Comparison of ENCODE assay signal across 13 cellular contexts in genomic region chr3:98778383-98778782, GRCh38. TPM values are rescaled to one million over a fixed set of nuclear protein-coding genes. Genes with fewer than 3 reads are reported as not detected.
DNase-seq lines count a peak whose midpoint lies in the region; ATAC-seq, FAIRE-seq and TF ChIP-seq lines count a peak whose summit lies in the region.
"Had no signal": no experiment of that assay in that cellular context is flagged by ENCODE, and none has a peak within 500 bp of the region (broad histone marks: within the 10 kb centered on the region; RNA-seq: fewer than 3 reads in every experiment).

No MANE protein-coding gene starts in this region.

- no peaks in the 10 kb centered on the region for H3K9me1 ChIP-seq in keratinocyte (ENCODE audit: control insufficient read depth, extremely low read depth, insufficient read depth, low read length)

- H3K79me2 ChIP-seq in keratinocyte (ENCODE audit: control insufficient read depth, insufficient read depth, low read length): no peaks in the 10 kb centered on the region

- FAIRE-seq in keratinocyte (lab: Jason Lieb, UNC): no peak

- WGBS in heart left ventricle, 4 donors: 79 to 88% (median 82%) methylated on average over 5 of the region's 5 CpGs

- dilution Hi-C loops in keratinocyte (cut with MboI; ENCODE audit: extremely low pct_ligation_motif_present, low sequenced_read_pairs): loop anchor here (25.0 kb wide), 1 partner anchor 166 kb away; no protein-coding TSS in a partner anchor

- intact Hi-C loops in heart left ventricle (cut with DNase I) (loop anchor here in 3 of 10 donors (5.0 kb wide), 1 partner anchor 46 kb away; no protein-coding TSS in a partner anchor), Right ventricle myocardium inferior (cut with DNase I) (no loop called here), vagina (cut with DNase I) (no loop called here)

- H3K9me3 ChIP-seq in heart left ventricle (no peaks in the 10 kb centered on the region), keratinocyte (ENCODE audit: control insufficient read depth, low read depth, low read length) (no peaks in the 10 kb centered on the region), vagina (no peaks in the 10 kb centered on the region)
- H3K9me3 ChIP-seq: Peyer's patch, tibial nerve had no signal

- TF ChIP-seq POLR2A in heart left ventricle (IDR thresholded peaks at IDR 0.05): no peak
- TF ChIP-seq POLR2A in vagina (IDR thresholded peaks at IDR 0.05): no peak

- DNase-seq in heart left ventricle: no peak
- no peak for DNase-seq in Right ventricle myocardium inferior (ENCODE audit: missing footprints)
- no peak for DNase-seq in keratinocyte (ENCODE audit: low read depth, low spot score)
- no peak for DNase-seq in vagina (ENCODE audit: extremely low spot score in 2 of 2)
- no peak for DNase-seq in T-helper 2 cell
- no peak for DNase-seq in GM10266 (ENCODE audit: extremely low spot score)
- no peak for DNase-seq in iPS-NIHi7 (ENCODE audit: extremely low spot score)
- DNase-seq: activated naive CD4-positive, alpha-beta T cell; NCI-H1694 treated with DMSO at 0.1 percent for 48 hours; Peyer's patch; stimulated activated CD4-positive, alpha-beta T cell treated with anti-CD3 and anti-CD28 coated beads, Interleukin-4, amount 100 ng/mL, for 4 hours had no signal

- H3K27me3 ChIP-seq in heart left ventricle (no peaks in the 10 kb centered on the region), keratinocyte (ENCODE audit: control insufficient read depth, extremely low read depth, insufficient read depth, low read length) (no peaks in the 10 kb centered on the region), vagina (no peaks in the 10 kb centered on the region)
- H3K27me3 ChIP-seq: Peyer's patch, tibial nerve had no signal

- TF ChIP-seq CTCF in heart left ventricle (IDR thresholded peaks at IDR 0.05) (no peak), VCaP (conservative IDR thresholded peaks at IDR 0.05) (no peak), keratinocyte (optimal IDR thresholded peaks at IDR 0.05 in 1 of 3, IDR thresholded peaks at IDR 0.05 in 1 of 3, conservative IDR thresholded peaks at IDR 0.05 in 1 of 3; ENCODE audit: extremely low read depth in 1 of 3, insufficient read depth in 2 of 3, low read length in 3 of 3) (no peak), vagina (IDR thresholded peaks at IDR 0.05) (no peak), GM10266 (IDR thresholded peaks at IDR 0.05; ENCODE audit: control insufficient read depth, insufficient read depth, low read depth, missing control alignments) (no peak)

- no peaks in the 10 kb centered on the region for H4K20me1 ChIP-seq in keratinocyte (ENCODE audit: control insufficient read depth, extremely low read depth, insufficient read depth, low read length)

- H3K4me3 ChIP-seq in heart left ventricle: no peak overlapping the region
- peak overlapping the region in 2 of 3 experiments; percentile 30 to 35 for H3K4me3 ChIP-seq in keratinocyte (ENCODE audit: control insufficient read depth in 2 of 3, extremely low read depth in 1 of 3, insufficient read depth in 2 of 3, low read depth in 1 of 3, low read length in 3 of 3)
- no peak overlapping the region for H3K4me3 ChIP-seq in vagina
- H3K4me3 ChIP-seq: Peyer's patch, tibial nerve had no signal

- H3K27ac ChIP-seq in heart left ventricle: peak overlapping the region in 11 of 12 donors; percentile 24 to 79 (median 48)
- H3K27ac ChIP-seq in VCaP: peak overlapping the region; percentile 42
- H3K27ac ChIP-seq in keratinocyte (ENCODE audit: control insufficient read depth, insufficient read depth, low read length): peak overlapping the region; percentile 82
- peak overlapping the region; percentile 37 for H3K27ac ChIP-seq in vagina

- peak overlapping the region; percentile 63 for H3K9ac ChIP-seq in keratinocyte (ENCODE audit: control insufficient read depth, extremely low read depth, insufficient read depth, low read length)

- H3K36me3 ChIP-seq in heart left ventricle (peaks cover 0 to 58% (median 37%) of the 10 kb centered on the region in 9 donors), keratinocyte (ENCODE audit: control insufficient read depth in 2 of 2, extremely low read depth in 1 of 2, insufficient read depth in 2 of 2, low read length in 2 of 2) (no peaks in the 10 kb centered on the region), vagina (no peaks in the 10 kb centered on the region)
- H3K36me3 ChIP-seq: Peyer's patch, tibial nerve had no signal

- H2AFZ ChIP-seq in keratinocyte (ENCODE audit: control insufficient read depth, low read length): peak overlapping the region; percentile 89

- H3K4me1 ChIP-seq in heart left ventricle (peaks cover 0 to 55% (median 42%) of the 10 kb centered on the region in 12 donors), keratinocyte (ENCODE audit: control insufficient read depth, extremely low read depth, insufficient read depth, low read length) (peaks cover 34% of the 10 kb centered on the region), vagina (peaks cover 18% of the 10 kb centered on the region)
- H3K4me1 ChIP-seq: Peyer's patch had no signal

- peak overlapping the region; percentile 80 for H3K4me2 ChIP-seq in keratinocyte (ENCODE audit: control insufficient read depth, extremely low read depth, insufficient read depth, low read depth, low read length)

- ATAC-seq in heart left ventricle: peak in 2 of 4 donors; percentile 2 to 9
- ATAC-seq in Right ventricle myocardium inferior: no peak

RNA-seq across cellular contexts. Expression of gene ST3GAL6, which starts 15.2 kb away (rescaled TPM):
- total RNA-seq in heart left ventricle (10 to 100 TPM; 35.3 to 91.1 (median 64.5) TPM), Right ventricle myocardium inferior (27.1 TPM), vagina (1.7 TPM)
- polyA plus RNA-seq in heart left ventricle (10 to 100 TPM; 37.3 to 95.9 TPM), keratinocyte (1.8 to 5.3 TPM (median 4.0 TPM) in 3 replicates)
- polyA plus RNA-seq in keratinocyte (2011; ENCODE audit: low read depth): 14.4 TPM
- polyA plus RNA-seq in keratinocyte (2011; cell fraction: cytosol; rRNA removed): 1.2 and 2.7 TPM in 2 replicates
- polyA plus RNA-seq in keratinocyte (2011; cell fraction: nucleus; rRNA removed): 4.3 and 5.2 TPM in 2 replicates
- 2.4 and 8.6 TPM in 2 replicates for polyA plus RNA-seq in keratinocyte (2012; ENCODE audit: low replicate concordance)
- polyA minus RNA-seq in keratinocyte: 0.56 to 4.3 TPM (median 1.5 TPM) in 3 replicates
- 5.2 TPM for polyA minus RNA-seq in keratinocyte (2011; cell fraction: cytosol; rRNA and poly(A)+ RNA removed)
- polyA minus RNA-seq in keratinocyte (2011; cell fraction: nucleus; rRNA and poly(A)+ RNA removed): 3.1 and 5.4 TPM in 2 replicates

Comparison
In these comparisons a context has a peak if more than half of its experiments do, and no peak if none do; other contexts are left out.
1. H3K4me3 ChIP-seq: peak in keratinocyte (2 of 3); none in heart left ventricle (0 of 12) and vagina (0 of 2).
2. RNA of gene ST3GAL6, which starts 15.2 kb away (total RNA-seq): 35.3 to 91.1 TPM in heart left ventricle and 27.1 TPM in Right ventricle myocardium inferior (single experiment); 1.7 TPM in vagina (single experiment); every median in the first group is over 10 times any median in the second.
3. Peak in every context shown above with its lines, with median percentiles within 50 percentile points of each other: H3K27ac ChIP-seq.